9 cellular contexts compared by ENCODE assay signal in genomic region chr1:103106426-103107321, GRCh38. TPM values are rescaled to one million over a fixed set of nuclear protein-coding genes. Genes with fewer than 3 reads are reported as not detected.
A peak's percentile ranks its signal among the peaks of the same experiment; 100 is the strongest.
DNase-seq lines count a peak whose midpoint lies in the region; ATAC-seq and TF ChIP-seq lines count a peak whose summit lies in the region.
"Had no signal": no experiment of that assay in that cellular context is flagged by ENCODE, and none has a peak within 500 bp of the region (broad histone marks: within the 10 kb centered on the region; RNA-seq: fewer than 3 reads in every experiment).

No MANE protein-coding gene starts in this region.

- peaks cover 7 to 8% (median 8%) of the 10 kb centered on the region in 3 donors for H3K27me3 ChIP-seq in gastrocnemius medialis

- peaks cover 0 to 26% of the 10 kb centered on the region in 2 donors for H3K4me1 ChIP-seq in gastrocnemius medialis

- no peak overlapping the region for H3K27ac ChIP-seq in gastrocnemius medialis
- H3K27ac ChIP-seq: KMS-11 had no signal

- H3K9me3 ChIP-seq in gastrocnemius medialis: no peaks in the 10 kb centered on the region

- peak; percentile 57 for DNase-seq in ACHN
- DNase-seq in GM13976 (ENCODE audit: low spot score): peak; percentile 43
- DNase-seq in NB4 (ENCODE audit: low read depth): peak; percentile 33
- DNase-seq in amniotic stem cell (lab: John Stamatoyannopoulos, UW): peak; percentile 28
- DNase-seq in gastrocnemius medialis: no peak
- DNase-seq in NCI-H2227 treated with DMSO at 0.1 percent for 48 hours (lab: John Stamatoyannopoulos, UW): no peak

- no peak overlapping the region for H3K4me3 ChIP-seq in NB4 (ENCODE audit: low read depth, low read length)
- H3K4me3 ChIP-seq in iPS-11a (ENCODE audit: low read depth, low read length): peak overlapping the region; percentile 65
- peak overlapping the region; percentile 50 to 68 (median 54) for H3K4me3 ChIP-seq in gastrocnemius medialis

- ATAC-seq in HG02759 (IDR thresholded peaks at IDR 0.05; ENCODE audit: unreplicated experiment) (peak; percentile 85), gastrocnemius medialis (peak; percentile 60 to 69)

- intact Hi-C loops in gastrocnemius medialis (cut with DNase I; ENCODE audit: low total_unique reads): loop anchor here (2.0 to 5.0 kb wide), 2 partner anchors 356 to 408 kb away; no protein-coding TSS in a partner anchor

- in situ Hi-C loops in ACHN (cut with HindIII; ENCODE audit: low pct_ligation_motif_present, low pct_unique_long_range_greater_than_20kb, low sequenced_read_pairs) (no loop called here), GM13976 (cut with MboI; ENCODE audit: low sequenced_read_pairs, unreplicated experiment) (no loop called here), gastrocnemius medialis (cut with MboI; ENCODE audit: low sequenced_read_pairs in 4 of 4) (loop anchor here in 2 of 4 donors (25.0 kb wide), 2 partner anchors 356 to 406 kb away; no protein-coding TSS in a partner anchor)

- TF ChIP-seq CTCF in GM13976 (IDR thresholded peaks at IDR 0.05; ENCODE audit: borderline replicate concordance, control extremely low read depth, extremely low read depth, insufficient read depth, missing control alignments): peak; percentile 24
- no peak for TF ChIP-seq CTCF in NB4 (IDR thresholded peaks at IDR 0.05; ENCODE audit: low read depth, low read length)
- TF ChIP-seq CTCF in gastrocnemius medialis (IDR thresholded peaks at IDR 0.05 in 4 of 5, conservative IDR thresholded peaks at IDR 0.05 in 1 of 5): peak in 4 of 5 experiments; percentile 15 to 48 (median 41)

- TF ChIP-seq POLR2A in NB4 (IDR thresholded peaks at IDR 0.05; ENCODE audit: extremely low read depth, insufficient read length) (no peak), gastrocnemius medialis (IDR thresholded peaks at IDR 0.05) (no peak)

- H3K36me3 ChIP-seq in gastrocnemius medialis: no peaks in the 10 kb centered on the region

RNA-seq across cellular contexts. Expression of gene COL11A1, which starts 1.6 kb away (rescaled TPM):
- under 1 TPM in 2 of 4 donors, not detected in 2; 0.26 to 0.53 TPM for total RNA-seq in gastrocnemius medialis

Comparison
In these comparisons a context has a peak if more than half of its experiments do, and no peak if none do; other contexts are left out.
1. DNase-seq: peak in ACHN (single experiment), GM13976 (single experiment), NB4 (single experiment) and amniotic stem cell (single experiment); none in gastrocnemius medialis (0 of 2) and NCI-H2227 treated with DMSO at 0.1 percent for 48 hours (single experiment).